ENCODE assay signal across 18 cellular contexts in genomic region chr1:178232108-178232507, GRCh38.
DNase-seq lines count a peak whose midpoint lies in the region; ATAC-seq, FAIRE-seq and TF ChIP-seq lines count a peak whose summit lies in the region.
"Had no signal": no experiment of that assay in that cellular context is flagged by ENCODE, and none has a peak within 500 bp of the region (broad histone marks: within the 10 kb centered on the region; RNA-seq: fewer than 3 reads in every experiment).

No MANE protein-coding gene starts in this region.

- H4K20me1 ChIP-seq in IMR-90 (ENCODE audit: insufficient read depth, low read length) (no peaks in the 10 kb centered on the region), K562 (replicated peaks; ENCODE audit: control insufficient read depth, insufficient read depth, low read length) (no peaks in the 10 kb centered on the region)
- H4K20me1 ChIP-seq: BLaER1 had no signal

- no peak overlapping the region for H4K91ac ChIP-seq in IMR-90 (ENCODE audit: insufficient read depth, low read depth, low read length)

- H4K8ac ChIP-seq in IMR-90 (ENCODE audit: low read depth in 2 of 2, low read length in 2 of 2), result no peak overlapping the region

- H3K9me1 ChIP-seq in IMR-90 (ENCODE audit: insufficient read depth, low read length) (no peaks in the 10 kb centered on the region), K562 (ENCODE audit: control insufficient read depth, insufficient read depth, low read length) (no peaks in the 10 kb centered on the region)

- in situ Hi-C loops in IMR-90 (cut with MboI; ENCODE audit: low sequenced_read_pairs), result no loop called here
- in situ Hi-C loops in K562 (cut with MboI), result no loop called here

- H3K9ac ChIP-seq in IMR-90 (ENCODE audit: low read depth, low read length) (no peak overlapping the region), K562 (ENCODE audit: insufficient read depth in 1 of 2, low read depth in 2 of 2, low read length in 2 of 2) (no peak overlapping the region)
- H3K9ac ChIP-seq: BLaER1 had no signal

- H3K36me3 ChIP-seq in IMR-90 (ENCODE audit: control insufficient read depth, insufficient read depth, low read length) (no peaks in the 10 kb centered on the region), K562 (ENCODE audit: control insufficient read depth, insufficient read depth, low read length) (no peaks in the 10 kb centered on the region), BE2C (no peaks in the 10 kb centered on the region)
- H3K36me3 ChIP-seq: BLaER1, HAP-1 had no signal

- H3K27me3 ChIP-seq in IMR-90 (ENCODE audit: control insufficient read depth, insufficient read depth, low read length) (no peaks in the 10 kb centered on the region), K562 (ENCODE audit: control insufficient read depth in 2 of 2, insufficient read depth in 2 of 2, low read length in 2 of 2) (no peaks in the 10 kb centered on the region), foreskin keratinocyte (no peaks in the 10 kb centered on the region), BE2C (no peaks in the 10 kb centered on the region)
- H3K27me3 ChIP-seq: BLaER1 had no signal

- peaks cover 19 to 29% of the 10 kb centered on the region in 2 experiments for H3K79me1 ChIP-seq in IMR-90 (ENCODE audit: low read depth in 1 of 2, low read length in 2 of 2)

- H2AFZ ChIP-seq in IMR-90 (replicated peaks; ENCODE audit: low read length, poor library complexity) (no peak overlapping the region), K562 (ENCODE audit: low read depth, low read length) (no peak overlapping the region)

- H3K4me3 ChIP-seq in IMR-90 (ENCODE audit: insufficient read depth, low read depth, low read length), result no peak overlapping the region
- no peak overlapping the region for H3K4me3 ChIP-seq in K562
- no peak overlapping the region for H3K4me3 ChIP-seq in BE2C (ENCODE audit: low read depth, low read length)
- H3K4me3 ChIP-seq: BLaER1, HAP-1 had no signal

- TF ChIP-seq RAD21 in IMR-90 (IDR thresholded peaks at IDR 0.05; ENCODE audit: low read length), result no peak
- TF ChIP-seq RAD21 in K562 (CRISPR knock-in tag; conservative IDR thresholded peaks at IDR 0.05 in 1 of 2, IDR thresholded peaks at IDR 0.05 in 1 of 2), result no peak

- dilution Hi-C loops in IMR-90 (cut with HindIII; ENCODE audit: low sequenced_read_pairs, unreplicated experiment), result no loop called here

- H3K14ac ChIP-seq in IMR-90 (replicated peaks; ENCODE audit: low read depth, low read length), result no peak overlapping the region

- no peak overlapping the region for H3K4me2 ChIP-seq in IMR-90 (ENCODE audit: low read depth, low read length)
- no peak overlapping the region for H3K4me2 ChIP-seq in K562 (ENCODE audit: insufficient read depth, low read length)
- H3K4me2 ChIP-seq: BLaER1 had no signal

- H3K27ac ChIP-seq in IMR-90 (ENCODE audit: insufficient read depth, low read length) (no peak overlapping the region), K562 (ENCODE audit: extremely low read depth, low read depth, low read length) (no peak overlapping the region), foreskin keratinocyte (peak overlapping the region; percentile 29)
- H3K27ac ChIP-seq: BLaER1 had no signal

- no peak overlapping the region for H2BK20ac ChIP-seq in IMR-90 (ENCODE audit: low read depth, low read length)

- intact Hi-C loops in IMR-90 (cut with micrococcal nuclease), result no loop called here
- intact Hi-C loops in K562 (cut with micrococcal nuclease), result no loop called here

- H2AK5ac ChIP-seq in IMR-90 (ENCODE audit: low read depth, low read length), result no peak overlapping the region

- BruUV-seq in IMR-90 (replicated peaks; lab: Mats Ljungman, UMichigan), result no TSS peak
- BruUV-seq in K562 (replicated peaks; lab: Mats Ljungman, UMichigan), result no TSS peak

- H3K9me3 ChIP-seq in IMR-90 (ENCODE audit: control insufficient read depth, insufficient read depth, low read length), result no peaks in the 10 kb centered on the region
- no peaks in the 10 kb centered on the region for H3K9me3 ChIP-seq in K562 (replicated peaks; ENCODE audit: control insufficient read depth, insufficient read depth, low read depth, low read length)
- no peaks in the 10 kb centered on the region for H3K9me3 ChIP-seq in BE2C
- H3K9me3 ChIP-seq: BLaER1, Caco-2, HAP-1 had no signal

- H3K4ac ChIP-seq in IMR-90 (ENCODE audit: low read depth, low read length), result no peak overlapping the region

- no peak overlapping the region for H2BK120ac ChIP-seq in IMR-90 (ENCODE audit: low read depth, low read length)

- POLR2A ChIA-PET in IMR-90 (lab: Charles Lee; ENCODE audit: unreplicated experiment) (no interaction called here), K562 (lab: Yijun Ruan, JAX) (no interaction called here)

- no peak overlapping the region for H3K18ac ChIP-seq in IMR-90 (ENCODE audit: low read depth, low read length)

- no peak overlapping the region for H3K23ac ChIP-seq in IMR-90 (ENCODE audit: low read depth, low read length)

- no peak for TF ChIP-seq POLR2A in IMR-90 (IDR thresholded peaks at IDR 0.05; ENCODE audit: low read depth, low read length)
- no peak for TF ChIP-seq POLR2A in K562 (conservative IDR thresholded peaks at IDR 0.05)

- no peak overlapping the region for H4K5ac ChIP-seq in IMR-90 (ENCODE audit: low read depth, low read length)

- TF ChIP-seq CTCF in D721Med (IDR thresholded peaks at IDR 0.05; ENCODE audit: insufficient read depth, missing control alignments), result no peak
- TF ChIP-seq CTCF in IMR-90 (conservative IDR thresholded peaks at IDR 0.05; ENCODE audit: low read depth, low read length), result no peak
- no peak for TF ChIP-seq CTCF in K562 (IDR thresholded peaks at IDR 0.05 in 2 of 3, conservative IDR thresholded peaks at IDR 0.05 in 1 of 3; ENCODE audit: insufficient read depth in 2 of 3, low read depth in 1 of 3, low read length in 3 of 3)
- TF ChIP-seq CTCF in foreskin keratinocyte (conservative IDR thresholded peaks at IDR 0.05), result no peak
- no peak for TF ChIP-seq CTCF in BE2C (IDR thresholded peaks at IDR 0.05; ENCODE audit: low read depth, low read length)

- no peak for DNase-seq in D721Med (ENCODE audit: insufficient read length, low spot score)
- no peak for DNase-seq in IMR-90
- DNase-seq in K562 (ENCODE audit: extremely low read depth in 1 of 4, low spot score in 3 of 4), result no peak
- DNase-seq in foreskin keratinocyte, result no peak
- no peak for DNase-seq in DMS79 treated with DMSO at 0.1 percent for 48 hours (lab: John Stamatoyannopoulos, UW)
- no peak for DNase-seq in NCI-H526 treated with DMSO at 0.1 percent for 48 hours (lab: John Stamatoyannopoulos, UW)
- no peak for DNase-seq in BE2C
- DNase-seq: Caco-2; CD8-positive, alpha-beta memory T cell; DMS79; GDM1; GOT3; HFFc6; KBM-7 had no signal

- CTCF ChIA-PET in IMR-90 (lab: Yijun Ruan, JAX), result interaction anchor here (0.5 kb wide), 1 partner anchor 59 kb away, joined by 6 read pairs; no protein-coding TSS in a partner anchor
- CTCF ChIA-PET in K562 (lab: Yijun Ruan, JAX; ENCODE audit: low intra/inter-chr PET ratio), result no interaction called here

- H3K56ac ChIP-seq in IMR-90 (ENCODE audit: extremely low read depth, insufficient read depth, low read length), result no peak overlapping the region; the same call in 1 of the 2 replicates

- no peak for TF ChIP-seq EP300 in K562 (IDR thresholded peaks at IDR 0.05; ENCODE audit: low read length)

- no peaks in the 10 kb centered on the region for H3K79me2 ChIP-seq in K562 (ENCODE audit: control insufficient read depth, insufficient read depth, low read length)

- H2AK9ac ChIP-seq in IMR-90 (replicated peaks; ENCODE audit: low read depth, low read length, poor library complexity), result no peak overlapping the region

- H3K4me1 ChIP-seq in IMR-90 (ENCODE audit: control insufficient read depth, insufficient read depth, low read length) (no peaks in the 10 kb centered on the region), K562 (replicated peaks in 1 of 2; ENCODE audit: control insufficient read depth in 2 of 2, insufficient read depth in 2 of 2, low read length in 2 of 2) (no peaks in the 10 kb centered on the region), foreskin keratinocyte (peaks cover 26% of the 10 kb centered on the region), BE2C (no peaks in the 10 kb centered on the region)
- H3K4me1 ChIP-seq: BLaER1, Caco-2, HAP-1 had no signal

- H2BK5ac ChIP-seq in IMR-90 (ENCODE audit: low read depth, low read length, poor library complexity, severe bottlenecking), result no peak overlapping the region

- H2BK15ac ChIP-seq in IMR-90 (ENCODE audit: low read depth, low read length), result no peak overlapping the region

- peak; percentile 85 for FAIRE-seq in D721Med (lab: Jason Lieb, UNC)
- FAIRE-seq in K562 (lab: Jason Lieb, UNC), result no peak
- FAIRE-seq: GM12892, HTR-8/SVneo had no signal

- ATAC-seq in IMR-90 (ENCODE audit: low read depth) (no peak), K562 (no peak), foreskin keratinocyte (no peak)

TF ChIP-seq in IMR-90, 13 proteins besides CTCF, POLR2A, EP300 and RAD21:
- TF ChIP-seq MAFK (IDR thresholded peaks at IDR 0.05; ENCODE audit: low read depth, low read length), result peak; percentile 57
- TF ChIP-seq MAZ (IDR thresholded peaks at IDR 0.05; ENCODE audit: borderline replicate concordance, low read depth, low read length), result no peak

TF ChIP-seq in K562, 482 proteins besides CTCF, POLR2A, EP300 and RAD21:
- TF ChIP-seq ZNF316 (IDR thresholded peaks at IDR 0.05) (0 out of 2 replicates have a peak, but pooled peaks have one; percentile 11), ZNF785 (CRISPR knock-in tag; IDR thresholded peaks at IDR 0.05) (no peak)
TF ChIP-seq in K562: peak in this region for 1.
